ENCODE assay signal across 8 cellular contexts in genomic region chr3:66037986-66038369, GRCh38. TPM values are rescaled to one million over a fixed set of nuclear protein-coding genes. Genes with fewer than 3 reads are reported as not detected.
DNase-seq lines count a peak whose midpoint lies in the region; ATAC-seq and TF ChIP-seq lines count a peak whose summit lies in the region.

No MANE protein-coding gene starts in this region.

- no peaks in the 10 kb centered on the region for H4K20me1 ChIP-seq in mammary epithelial cell (ENCODE audit: insufficient read depth, low read length)

- no peak for TF ChIP-seq CTCF in CD8-positive, alpha-beta T cell (IDR thresholded peaks at IDR 0.05)
- TF ChIP-seq CTCF in mammary epithelial cell (conservative IDR thresholded peaks at IDR 0.05 in 1 of 2, IDR thresholded peaks at IDR 0.05 in 1 of 2; ENCODE audit: extremely low read depth in 1 of 2, insufficient read depth in 1 of 2, low read depth in 1 of 2, low read length in 2 of 2) (no peak), lower leg skin (IDR thresholded peaks at IDR 0.05) (no peak), type B pancreatic cell (conservative IDR thresholded peaks at IDR 0.05) (no peak)

- no TSS peak for BruUV-seq in mammary epithelial cell (replicated peaks; lab: Mats Ljungman, UMichigan)

- H3K9me3 Mint-ChIP-seq in CD8-positive, alpha-beta T cell = no peaks in the 10 kb centered on the region
- no peaks in the 10 kb centered on the region for H3K9me3 Mint-ChIP-seq in type B pancreatic cell

- POLR2A ChIA-PET in CD8-positive, alpha-beta T cell (lab: Charles Lee) = no interaction called here

- H3K9me3 ChIP-seq in CD8-positive, alpha-beta T cell (ENCODE audit: low read length) = no peaks in the 10 kb centered on the region
- no peaks in the 10 kb centered on the region for H3K9me3 ChIP-seq in mammary epithelial cell (replicated peaks; ENCODE audit: insufficient read depth, low read length)

- no peak for ATAC-seq in CD8-positive, alpha-beta T cell
- peak; percentile 26 for ATAC-seq in HG03064 (IDR thresholded peaks at IDR 0.05; ENCODE audit: low read depth, unreplicated experiment)
- ATAC-seq in HG03457 (IDR thresholded peaks at IDR 0.05; ENCODE audit: unreplicated experiment) = no peak
- ATAC-seq in HG03159 (IDR thresholded peaks at IDR 0.05; ENCODE audit: unreplicated experiment) = no peak
- no peak for ATAC-seq in HG02870 (IDR thresholded peaks at IDR 0.05; ENCODE audit: unreplicated experiment)

- peak overlapping the region; percentile 92 for H2AFZ ChIP-seq in mammary epithelial cell (ENCODE audit: low read depth, low read length)

- H3K4me1 ChIP-seq in CD8-positive, alpha-beta T cell (ENCODE audit: insufficient read depth, low read length) = no peaks in the 10 kb centered on the region
- H3K4me1 ChIP-seq in mammary epithelial cell (ENCODE audit: insufficient read depth, low read length) = peaks cover 29% of the 10 kb centered on the region

- H3K4me3 Mint-ChIP-seq in CD8-positive, alpha-beta T cell = peak overlapping the region; percentile 64
- H3K4me3 Mint-ChIP-seq in type B pancreatic cell = peak overlapping the region; percentile 100

- H3K9ac ChIP-seq in mammary epithelial cell (ENCODE audit: insufficient read depth, low read length) = peak overlapping the region; percentile 87

- H3K36me3 ChIP-seq in CD8-positive, alpha-beta T cell (ENCODE audit: insufficient read depth, low read length) = no peaks in the 10 kb centered on the region
- H3K36me3 ChIP-seq in mammary epithelial cell (ENCODE audit: insufficient read depth, low read length) = no peaks in the 10 kb centered on the region

- intact Hi-C loops in CD8-positive, alpha-beta T cell (cut with DNase I, micrococcal nuclease) = no loop called here
- intact Hi-C loops in mammary epithelial cell (cut with micrococcal nuclease) (loop anchor here (2.0 to 5.0 kb wide), 7 partner anchors 41 to 253 kb away; no protein-coding TSS in a partner anchor), lower leg skin (cut with DNase I; ENCODE audit: low total_unique reads) (no loop called here)

- dilution Hi-C loops in mammary epithelial cell (cut with HindIII; ENCODE audit: low sequenced_read_pairs) = no loop called here

- peaks cover 8% of the 10 kb centered on the region for H3K27me3 ChIP-seq in CD8-positive, alpha-beta T cell (ENCODE audit: insufficient read depth, low read length)
- H3K27me3 ChIP-seq in mammary epithelial cell (ENCODE audit: insufficient read depth, low read length) = no peaks in the 10 kb centered on the region

- no peak overlapping the region for H3K27ac Mint-ChIP-seq in CD8-positive, alpha-beta T cell
- H3K27ac Mint-ChIP-seq in type B pancreatic cell = peak overlapping the region; percentile 99

- H3K27ac ChIP-seq in CD8-positive, alpha-beta T cell (ENCODE audit: low read depth, low read length) = no peak overlapping the region
- peak overlapping the region; percentile 75 for H3K27ac ChIP-seq in mammary epithelial cell (ENCODE audit: insufficient read depth, low read depth, low read length)

- CTCF ChIA-PET in CD8-positive, alpha-beta T cell (lab: Charles Lee) = no interaction called here
- CTCF ChIA-PET in mammary epithelial cell (lab: Charles Lee; ENCODE audit: low non-redundant PET) = interaction anchor here (0.6 to 0.7 kb wide), 2 partner anchors 36 to 1926 kb away, joined by 3 read pairs; no protein-coding TSS in a partner anchor

- in situ Hi-C loops in mammary epithelial cell (cut with MboI; ENCODE audit: low sequenced_read_pairs in 2 of 2) = no loop called here

- TF ChIP-seq POLR2A in lower leg skin (IDR thresholded peaks at IDR 0.05) = no peak

- H3K36me3 Mint-ChIP-seq in CD8-positive, alpha-beta T cell = no peaks in the 10 kb centered on the region
- H3K36me3 Mint-ChIP-seq in type B pancreatic cell = peaks cover 9% of the 10 kb centered on the region

- peaks cover 14% of the 10 kb centered on the region for H3K4me1 Mint-ChIP-seq in CD8-positive, alpha-beta T cell (ENCODE audit: low read depth)
- H3K4me1 Mint-ChIP-seq in type B pancreatic cell (ENCODE audit: unreplicated experiment) = peaks cover 32% of the 10 kb centered on the region

- no peak for DNase-seq in CD8-positive, alpha-beta T cell
- peak; percentile 38 for DNase-seq in mammary epithelial cell
- DNase-seq in lower leg skin (ENCODE audit: low spot score in 2 of 2) = no peak
- no peak for DNase-seq in type B pancreatic cell (ENCODE audit: extremely low spot score, unreplicated experiment)

- H3K4me3 ChIP-seq in CD8-positive, alpha-beta T cell (ENCODE audit: low read depth, low read length) = no peak overlapping the region
- H3K4me3 ChIP-seq in mammary epithelial cell (replicated peaks in 1 of 3; ENCODE audit: insufficient read depth in 1 of 3, low read depth in 2 of 3, low read length in 3 of 3) (peak overlapping the region; percentile 85 to 93 (median 86)), lower leg skin (ENCODE audit: low read depth, poor library complexity, severe bottlenecking) (peak overlapping the region; percentile 47)

- H3K27me3 Mint-ChIP-seq in CD8-positive, alpha-beta T cell (ENCODE audit: low read depth) = peaks cover 60% of the 10 kb centered on the region
- H3K27me3 Mint-ChIP-seq in type B pancreatic cell = peaks cover 7% of the 10 kb centered on the region

- peaks cover 35% of the 10 kb centered on the region for H3K79me2 ChIP-seq in mammary epithelial cell (ENCODE audit: insufficient read depth, low read length)

- 0% methylated on average over 6 of the region's 31 CpGs for WGBS in mammary epithelial cell (ENCODE audit: low coverage, missing lambda C conversion rate)
- WGBS in lower leg skin, 2 donors = 1% methylated on average over 15 to 31 of the region's 31 CpGs

- peak overlapping the region; percentile 92 for H3K4me2 ChIP-seq in mammary epithelial cell (ENCODE audit: insufficient read depth, low read depth, low read length)

RNA-seq across cellular contexts. Expression of gene MAGI1, which starts 0.7 kb away (rescaled TPM):
- total RNA-seq in CD8-positive, alpha-beta T cell = not detected
- total RNA-seq in mammary epithelial cell = 10 to 100 TPM; 16.1 to 30.5 TPM
- polyA plus RNA-seq in mammary epithelial cell = 6.7 TPM
- 25.8 TPM for polyA minus RNA-seq in mammary epithelial cell
- total RNA-seq in lower leg skin = 10 to 100 TPM; 42.4 to 71.6 (median 50.2) TPM
- total RNA-seq in type B pancreatic cell (ENCODE audit: low replicate concordance) = 46.1 and 53.1 TPM in 2 replicates

Comparison
In these comparisons a context has a peak if more than half of its experiments do, and no peak if none do; other contexts are left out.
1. RNA of gene MAGI1, which starts 0.7 kb away (total RNA-seq): 46.1 to 53.1 TPM in type B pancreatic cell, 42.4 to 71.6 TPM in lower leg skin and 16.1 to 30.5 TPM in mammary epithelial cell; not detected in CD8-positive, alpha-beta T cell; every median in the first group is over 10 times any median in the second.